In the genomic region with DNA sequence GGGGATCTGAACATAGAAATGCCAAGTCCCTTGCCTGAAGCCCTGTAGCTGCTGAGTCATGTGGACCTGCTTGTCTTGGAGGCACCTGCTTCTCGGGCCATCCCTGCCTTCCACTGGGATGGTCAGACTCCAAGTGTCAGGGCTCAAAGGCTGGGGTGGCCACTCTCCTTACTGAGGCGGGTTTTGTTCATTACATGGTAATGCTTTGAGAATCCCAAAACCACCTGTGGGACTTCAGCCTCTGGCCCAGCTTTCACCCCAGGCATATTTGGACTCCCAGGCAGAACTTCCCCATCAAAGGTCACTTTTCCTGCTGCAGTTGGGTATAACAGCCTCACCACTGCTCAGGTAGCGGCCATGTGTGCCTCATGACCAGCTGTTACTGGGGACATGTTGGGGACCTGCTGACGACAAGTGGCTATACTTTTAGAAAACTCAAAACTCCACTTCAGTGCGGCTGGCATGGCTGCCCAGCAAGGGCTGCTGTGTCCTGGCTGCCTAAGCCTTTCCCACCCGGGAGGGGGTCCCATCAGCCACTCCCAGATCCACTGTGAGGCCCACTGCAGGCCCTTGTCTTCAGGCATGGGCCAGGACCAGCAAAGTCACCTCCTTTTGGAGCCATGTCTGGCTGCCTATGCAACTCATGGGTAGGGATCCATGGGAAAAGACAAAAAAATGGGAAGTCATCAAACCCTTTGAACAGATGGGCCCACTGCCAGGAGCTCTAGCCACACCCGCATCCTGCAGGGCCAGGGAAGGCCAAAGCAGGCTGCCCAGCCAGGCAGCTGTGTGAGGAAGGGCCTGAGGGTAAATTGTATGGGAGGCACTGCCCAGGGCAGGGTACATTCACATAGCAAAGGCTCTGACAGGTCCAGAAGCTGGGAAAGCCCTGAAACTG, we compare ENCODE assay signal across 13 cellular contexts.
DNase-seq lines count a peak whose midpoint lies in the region; TF ChIP-seq lines count a peak whose summit lies in the region.
"Had no signal": no experiment of that assay in that cellular context is flagged by ENCODE, and none has a peak within 500 bp of the region (broad histone marks: within the 10 kb centered on the region; RNA-seq: fewer than 3 reads in every experiment).

No MANE protein-coding gene starts in this region.

- no peak overlapping the region for H3K4me3 ChIP-seq in sigmoid colon

- H3K27ac Mint-ChIP-seq in activated CD4-positive, alpha-beta T cell treated with anti-CD3 and anti-CD28 coated beads, Interleukin-2, amount 10 ng/mL, durations not matched to agents 7 days and 5 days = no peak overlapping the region
- H3K27ac Mint-ChIP-seq: CD8-positive, alpha-beta memory T cell; naive thymus-derived CD8-positive, alpha-beta T cell had no signal

- no peak overlapping the region for H3K27ac ChIP-seq in sigmoid colon

- 80 to 87% methylated on average over 7 of the region's 7 CpGs for WGBS in sigmoid colon, 2 donors

- TF ChIP-seq EP300 in sigmoid colon (IDR thresholded peaks at IDR 0.05) = no peak

- DNase-seq in ELR (ENCODE audit: low read depth) (peak; percentile 28), NCI-H69 (lab: John Stamatoyannopoulos, UW) (peak; percentile 75), erythroblast (lab: John Stamatoyannopoulos, UW) (peak; percentile 15 to 27), sigmoid colon (peak; percentile 71), NCI-H1417 treated with DMSO at 0.1 percent for 48 hours (lab: John Stamatoyannopoulos, UW) (no peak)
- no peak for DNase-seq in activated effector memory CD4-positive, alpha-beta T cell treated with anti-CD3 and anti-CD28 coated beads, Interleukin-2, amount 50 U/mL, for 16 hours
- no peak for DNase-seq in activated CD4-positive, alpha-beta T cell treated with anti-CD3 and anti-CD28 coated beads, Interleukin-2, amount 10 ng/mL, durations not matched to agents 7 days and 5 days
- DNase-seq: activated CD4-positive, CD25-positive, alpha-beta regulatory T cell treated with anti-CD3 and anti-CD28 coated beads, Interleukin-2, amount 50 U/mL, for 72 hours; CD8-positive, alpha-beta memory T cell; NCI-H2029 treated with DMSO at 0.1 percent for 48 hours; retina had no signal

- no peaks in the 10 kb centered on the region for H3K36me3 Mint-ChIP-seq in activated CD4-positive, alpha-beta T cell treated with anti-CD3 and anti-CD28 coated beads, Interleukin-2, amount 10 ng/mL, durations not matched to agents 7 days and 5 days (ENCODE audit: low read depth)
- H3K36me3 Mint-ChIP-seq: CD8-positive, alpha-beta memory T cell had no signal

- TF ChIP-seq POLR2A in erythroblast (IDR thresholded peaks at IDR 0.05; ENCODE audit: low read length) = no peak
- no peak for TF ChIP-seq POLR2A in sigmoid colon (IDR thresholded peaks at IDR 0.05)

- CTCF ChIA-PET in activated CD4-positive, alpha-beta T cell treated with anti-CD3 and anti-CD28 coated beads, Interleukin-2, amount 10 ng/mL, durations not matched to agents 7 days and 5 days (lab: Charles Lee) = no interaction called here

- H3K9me3 ChIP-seq in sigmoid colon = no peaks in the 10 kb centered on the region

- no peaks in the 10 kb centered on the region for H3K4me1 ChIP-seq in sigmoid colon

- intact Hi-C loops in sigmoid colon (cut with DNase I) = loop anchor here (10.0 kb wide), 1 partner anchor 143 kb away; no protein-coding TSS in a partner anchor

- TF ChIP-seq CTCF in sigmoid colon (IDR thresholded peaks at IDR 0.05) = no peak

- POLR2A ChIA-PET in activated CD4-positive, alpha-beta T cell treated with anti-CD3 and anti-CD28 coated beads, Interleukin-2, amount 10 ng/mL, durations not matched to agents 7 days and 5 days (lab: Charles Lee) = no interaction called here

- no peaks in the 10 kb centered on the region for H3K27me3 ChIP-seq in sigmoid colon
- H3K27me3 ChIP-seq: dorsolateral prefrontal cortex had no signal

- no peaks in the 10 kb centered on the region for H3K4me1 Mint-ChIP-seq in activated CD4-positive, alpha-beta T cell treated with anti-CD3 and anti-CD28 coated beads, Interleukin-2, amount 10 ng/mL, durations not matched to agents 7 days and 5 days
- H3K4me1 Mint-ChIP-seq: CD8-positive, alpha-beta memory T cell had no signal

- H3K4me3 Mint-ChIP-seq in activated CD4-positive, alpha-beta T cell treated with anti-CD3 and anti-CD28 coated beads, Interleukin-2, amount 10 ng/mL, durations not matched to agents 7 days and 5 days = no peak overlapping the region
- H3K4me3 Mint-ChIP-seq: CD8-positive, alpha-beta memory T cell; naive thymus-derived CD8-positive, alpha-beta T cell had no signal

- no peaks in the 10 kb centered on the region for H3K36me3 ChIP-seq in sigmoid colon

- no peaks in the 10 kb centered on the region for H3K9me3 Mint-ChIP-seq in activated CD4-positive, alpha-beta T cell treated with anti-CD3 and anti-CD28 coated beads, Interleukin-2, amount 10 ng/mL, durations not matched to agents 7 days and 5 days

- no peaks in the 10 kb centered on the region for H3K27me3 Mint-ChIP-seq in activated CD4-positive, alpha-beta T cell treated with anti-CD3 and anti-CD28 coated beads, Interleukin-2, amount 10 ng/mL, durations not matched to agents 7 days and 5 days

Comparison
In these comparisons a context has a peak if more than half of its experiments do, and no peak if none do; other contexts are left out.
1. DNase-seq: peak in ELR (single experiment), NCI-H69 (single experiment), erythroblast (2 of 2) and sigmoid colon (single experiment); none in activated effector memory CD4-positive, alpha-beta T cell treated with anti-CD3 and anti-CD28 coated beads, Interleukin-2, amount 50 U/mL, for 16 hours (single experiment), activated CD4-positive, alpha-beta T cell treated with anti-CD3 and anti-CD28 coated beads, Interleukin-2, amount 10 ng/mL, durations not matched to agents 7 days and 5 days (single experiment) and NCI-H1417 treated with DMSO at 0.1 percent for 48 hours (single experiment).